Comparison of ENCODE assay signal across 19 cellular contexts in the genomic region with DNA sequence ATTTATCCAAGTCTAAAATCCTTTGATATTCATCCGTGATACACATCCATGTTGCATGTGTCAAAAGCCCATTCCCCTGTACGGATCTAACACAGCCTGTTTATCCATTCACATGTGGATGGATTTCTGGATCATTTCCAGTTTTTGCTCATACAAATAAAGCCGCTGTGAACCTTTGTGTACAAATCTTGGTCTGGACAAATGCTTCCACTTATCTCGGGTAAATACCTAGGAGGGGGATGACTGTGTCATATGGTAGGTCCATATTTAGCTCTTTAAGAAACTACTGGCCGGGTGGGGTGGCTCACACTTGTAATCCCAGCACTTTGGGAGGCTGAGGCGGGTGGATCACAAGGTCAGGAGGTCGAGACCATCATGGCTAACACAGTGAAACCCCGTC. TPM values are rescaled to one million over a fixed set of nuclear protein-coding genes. Genes with fewer than 3 reads are reported as not detected.
A peak's percentile ranks its signal among the peaks of the same experiment; 100 is the strongest.
DNase-seq lines count a peak whose midpoint lies in the region; ATAC-seq, FAIRE-seq and TF ChIP-seq lines count a peak whose summit lies in the region.
"Had no signal": no experiment of that assay in that cellular context is flagged by ENCODE, and none has a peak within 500 bp of the region (broad histone marks: within the 10 kb centered on the region; RNA-seq: fewer than 3 reads in every experiment).

No MANE protein-coding gene starts in this region.

- H3K4me1 ChIP-seq in HepG2 (ENCODE audit: insufficient read depth, low read length), result peaks cover 18% of the 10 kb centered on the region

- no peak for TF ChIP-seq POLR2A in HepG2 (IDR thresholded peaks at IDR 0.05; ENCODE audit: insufficient read depth in 1 of 2, low read depth in 2 of 2, low read length in 2 of 2)

- in situ Hi-C loops in HepG2 (cut with HindIII; ENCODE audit: extremely low pct_ligation_motif_present, low pct_unique_long_range_greater_than_20kb), result no loop called here

- POLR2A ChIA-PET in HepG2 (lab: Yijun Ruan, JAX), result no interaction called here

- no peak for FAIRE-seq in HepG2 (lab: Jason Lieb, UNC)
- FAIRE-seq: GM19239 had no signal

- H3K36me3 ChIP-seq in HepG2 (replicated peaks in 1 of 2; ENCODE audit: control insufficient read depth in 1 of 2, insufficient read depth in 2 of 2, low read length in 2 of 2), result peaks cover 12 to 31% of the 10 kb centered on the region in 2 experiments

- H2AFZ ChIP-seq in HepG2 (ENCODE audit: low read length), result no peak overlapping the region

- CTCF ChIA-PET in HepG2 (lab: Yijun Ruan, JAX; ENCODE audit: low intra/inter-chr PET ratio, low total read pairs), result no interaction called here

- intact Hi-C loops in HepG2 (cut with micrococcal nuclease; ENCODE audit: unreplicated experiment), result no loop called here

- DNase-seq in COR-L47 (lab: John Stamatoyannopoulos, UW) (peak; percentile 78), NCI-H146 treated with DMSO at 0.1 percent for 48 hours (lab: John Stamatoyannopoulos, UW; ENCODE audit: unreplicated experiment) (peak; percentile 21), NCI-H82 (lab: John Stamatoyannopoulos, UW) (peak; percentile 83), HepG2 (ENCODE audit: low spot score) (peak; percentile 30), caudate nucleus (lab: John Stamatoyannopoulos, UW) (no peak), NOMO-1 treated with dmso at 0.1 percent for 144 hours (lab: John Stamatoyannopoulos, UW; ENCODE audit: unreplicated experiment) (no peak)
- DNase-seq: C1 segment of cervical spinal cord, DMS 273 treated with DMSO at 0.1 percent for 48 hours, H7, IMR-90, Karpas-422, MM.1S, NCI-H1092 treated with DMSO at 0.1 percent for 48 hours, NCI-H187 treated with DMSO at 0.1 percent for 48 hours, NCI-H524 had no signal

- H4K20me1 ChIP-seq in HepG2 (ENCODE audit: insufficient read depth, low read length), result no peaks in the 10 kb centered on the region

- TF ChIP-seq EP300 in HepG2 (IDR thresholded peaks at IDR 0.05; ENCODE audit: low read depth in 2 of 2, low read length in 2 of 2) (no peak), HepG2 (CRISPR knock-in tag; IDR thresholded peaks at IDR 0.05; ENCODE audit: borderline replicate concordance) (no peak)

- no peak for TF ChIP-seq RAD21 in HepG2 (CRISPR knock-in tag; IDR thresholded peaks at IDR 0.05)

- no peak for TF ChIP-seq CTCF in HepG2 (CRISPR knock-in tag; IDR thresholded peaks at IDR 0.05)

- peaks cover 9% of the 10 kb centered on the region for H3K9me3 ChIP-seq in HepG2 (ENCODE audit: low read length)

- no peaks in the 10 kb centered on the region for H3K27me3 ChIP-seq in HepG2 (ENCODE audit: control insufficient read depth in 1 of 2, insufficient read depth in 2 of 2, low read length in 2 of 2)

- H3K27ac ChIP-seq in HepG2 (ENCODE audit: extremely low read length, insufficient read depth, low read length) (no peak overlapping the region), caudate nucleus (ENCODE audit: low read depth, low read length) (no peak overlapping the region)

- WGBS in HepG2 (ENCODE audit: low lambda C conversion rate), result 75% methylated on average over 8 of the region's 8 CpGs

- BruUV-seq in HepG2 (replicated peaks; lab: Mats Ljungman, UMichigan), result no TSS peak

- ATAC-seq in HepG2 (no peak), GM21619 (IDR thresholded peaks at IDR 0.05; ENCODE audit: unreplicated experiment) (no peak), HG03432 (IDR thresholded peaks at IDR 0.05; ENCODE audit: unreplicated experiment) (no peak)
- ATAC-seq: Panc1 had no signal

- H3K79me2 ChIP-seq in HepG2 (ENCODE audit: insufficient read depth, low read length), result no peaks in the 10 kb centered on the region

- no peak overlapping the region for H3K4me2 ChIP-seq in HepG2 (ENCODE audit: low read depth, low read length)

- H3K4me3 ChIP-seq in HepG2 (replicated peaks in 1 of 3; ENCODE audit: insufficient read depth in 1 of 3, low read depth in 2 of 3, low read length in 3 of 3), result no peak overlapping the region

- H3K9ac ChIP-seq in HepG2 (ENCODE audit: insufficient read depth, low read depth, low read length), result no peak overlapping the region

RNA-seq across cellular contexts. Expression of a gene that starts 6.3 kb away (rescaled TPM):
- total RNA-seq in HepG2 (2016; rRNA removed; fragmentation: Illumina TruSeq; extraction: Trizol), result 33.9 and 49.6 TPM in 2 replicates
- 98.6 and 103 TPM in 2 replicates for total RNA-seq in HepG2 (2016; cell fraction: cytosol; rRNA removed; fragmentation: Illumina TruSeq; extraction: Trizol; ENCODE audit: low read depth)
- total RNA-seq in HepG2 (2016; cell fraction: insoluble cytoplasmic fraction; rRNA removed; fragmentation: Illumina TruSeq; extraction: Trizol), result 32.6 and 40.4 TPM in 2 replicates
- total RNA-seq in HepG2 (2016; cell fraction: membrane; rRNA removed; fragmentation: Illumina TruSeq; extraction: Trizol), result 28.6 and 30.6 TPM in 2 replicates
- total RNA-seq in HepG2 (2016; cell fraction: nucleus; rRNA removed; fragmentation: Illumina TruSeq; extraction: Trizol), result 44.9 and 51.2 TPM in 2 replicates
- 54.8 and 58.7 TPM in 2 replicates for polyA plus RNA-seq in HepG2 (2011; rRNA removed)
- polyA plus RNA-seq in HepG2 (2011; cell fraction: cytosol; rRNA removed), result 29.1 and 46.9 TPM in 2 replicates
- 327 and 449 TPM in 2 replicates for polyA plus RNA-seq in HepG2 (2011; cell fraction: nucleus; rRNA removed)
- polyA plus RNA-seq in HepG2 (2012), result 37.3 and 41.7 TPM in 2 replicates
- 3.7 and 4.9 TPM in 2 replicates for polyA plus RNA-seq in HepG2 (2016; cell fraction: cytosol; fragmentation: Illumina TruSeq; extraction: Trizol; ENCODE audit: low read depth)
- polyA plus RNA-seq in HepG2 (2016; cell fraction: insoluble cytoplasmic fraction; fragmentation: Illumina TruSeq; extraction: Trizol; ENCODE audit: low read depth), result 39.7 and 51.2 TPM in 2 replicates
- polyA plus RNA-seq in HepG2 (2016; cell fraction: membrane; fragmentation: Illumina TruSeq; extraction: Trizol; ENCODE audit: low read depth), result 5.6 and 6.8 TPM in 2 replicates
- 140 and 151 TPM in 2 replicates for polyA plus RNA-seq in HepG2 (2016; cell fraction: nucleus; fragmentation: Illumina TruSeq; extraction: Trizol; ENCODE audit: insufficient read depth, low read depth)
- polyA minus RNA-seq in HepG2 (2011; rRNA and poly(A)+ RNA removed; ENCODE audit: low replicate concordance), result 67.0 and 125 TPM in 2 replicates
- polyA minus RNA-seq in HepG2 (2011; cell fraction: cytosol; rRNA and poly(A)+ RNA removed), result 38.0 and 45.2 TPM in 2 replicates
- polyA minus RNA-seq in HepG2 (2011; cell fraction: nucleus; rRNA and poly(A)+ RNA removed), result 51.1 and 51.6 TPM in 2 replicates

RNA-seq across cellular contexts. Expression of a gene that starts 10.1 kb away (rescaled TPM):
- total RNA-seq in HepG2 (2016; rRNA removed; fragmentation: Illumina TruSeq; extraction: Trizol), result 12.2 and 22.0 TPM in 2 replicates
- total RNA-seq in HepG2 (2016; cell fraction: cytosol; rRNA removed; fragmentation: Illumina TruSeq; extraction: Trizol; ENCODE audit: low read depth), result 9.6 and 10.3 TPM in 2 replicates
- 12.7 and 23.9 TPM in 2 replicates for total RNA-seq in HepG2 (2016; cell fraction: insoluble cytoplasmic fraction; rRNA removed; fragmentation: Illumina TruSeq; extraction: Trizol)
- total RNA-seq in HepG2 (2016; cell fraction: membrane; rRNA removed; fragmentation: Illumina TruSeq; extraction: Trizol), result 17.0 and 17.4 TPM in 2 replicates
- total RNA-seq in HepG2 (2016; cell fraction: nucleus; rRNA removed; fragmentation: Illumina TruSeq; extraction: Trizol), result 29.1 and 32.3 TPM in 2 replicates
- polyA plus RNA-seq in HepG2 (2011; rRNA removed), result 3.5 and 5.7 TPM in 2 replicates
- polyA plus RNA-seq in HepG2 (2011; cell fraction: cytosol; rRNA removed), result 1.9 and 2.0 TPM in 2 replicates
- 27.8 and 27.9 TPM in 2 replicates for polyA plus RNA-seq in HepG2 (2011; cell fraction: nucleus; rRNA removed)
- 48.6 and 58.1 TPM in 2 replicates for polyA plus RNA-seq in HepG2 (2012)
- polyA plus RNA-seq in HepG2 (2016; cell fraction: cytosol; fragmentation: Illumina TruSeq; extraction: Trizol; ENCODE audit: low read depth), result 21.3 and 21.5 TPM in 2 replicates
- polyA plus RNA-seq in HepG2 (2016; cell fraction: insoluble cytoplasmic fraction; fragmentation: Illumina TruSeq; extraction: Trizol; ENCODE audit: low read depth), result 52.3 and 61.0 TPM in 2 replicates
- polyA plus RNA-seq in HepG2 (2016; cell fraction: membrane; fragmentation: Illumina TruSeq; extraction: Trizol; ENCODE audit: low read depth), result 23.7 and 26.9 TPM in 2 replicates
- 78.1 and 80.9 TPM in 2 replicates for polyA plus RNA-seq in HepG2 (2016; cell fraction: nucleus; fragmentation: Illumina TruSeq; extraction: Trizol; ENCODE audit: insufficient read depth, low read depth)
- 1.6 and 9.2 TPM in 2 replicates for polyA minus RNA-seq in HepG2 (2011; rRNA and poly(A)+ RNA removed; ENCODE audit: low replicate concordance)
- polyA minus RNA-seq in HepG2 (2011; cell fraction: cytosol; rRNA and poly(A)+ RNA removed), result 17.1 and 26.0 TPM in 2 replicates
- 24.3 and 29.1 TPM in 2 replicates for polyA minus RNA-seq in HepG2 (2011; cell fraction: nucleus; rRNA and poly(A)+ RNA removed)

RNA-seq across cellular contexts. Expression of a gene that starts 29.0 kb away (rescaled TPM):
- total RNA-seq in HepG2 (2016; rRNA removed; fragmentation: Illumina TruSeq; extraction: Trizol), result 28.2 and 36.1 TPM in 2 replicates
- total RNA-seq in HepG2 (2016; cell fraction: cytosol; rRNA removed; fragmentation: Illumina TruSeq; extraction: Trizol; ENCODE audit: low read depth), result 5.3 and 7.1 TPM in 2 replicates
- total RNA-seq in HepG2 (2016; cell fraction: insoluble cytoplasmic fraction; rRNA removed; fragmentation: Illumina TruSeq; extraction: Trizol), result 27.6 and 34.8 TPM in 2 replicates
- total RNA-seq in HepG2 (2016; cell fraction: membrane; rRNA removed; fragmentation: Illumina TruSeq; extraction: Trizol), result 17.5 and 18.4 TPM in 2 replicates
- total RNA-seq in HepG2 (2016; cell fraction: nucleus; rRNA removed; fragmentation: Illumina TruSeq; extraction: Trizol), result 16.5 and 21.0 TPM in 2 replicates
- polyA plus RNA-seq in HepG2 (2011; rRNA removed), result 22.1 and 22.4 TPM in 2 replicates
- polyA plus RNA-seq in HepG2 (2011; cell fraction: cytosol; rRNA removed), result 17.7 and 18.3 TPM in 2 replicates
- polyA plus RNA-seq in HepG2 (2011; cell fraction: nucleus; rRNA removed), result 34.0 and 36.3 TPM in 2 replicates
- polyA plus RNA-seq in HepG2 (2012), result 27.4 and 37.9 TPM in 2 replicates
- 6.9 and 7.2 TPM in 2 replicates for polyA plus RNA-seq in HepG2 (2016; cell fraction: cytosol; fragmentation: Illumina TruSeq; extraction: Trizol; ENCODE audit: low read depth)
- 54.4 and 62.2 TPM in 2 replicates for polyA plus RNA-seq in HepG2 (2016; cell fraction: insoluble cytoplasmic fraction; fragmentation: Illumina TruSeq; extraction: Trizol; ENCODE audit: low read depth)
- polyA plus RNA-seq in HepG2 (2016; cell fraction: membrane; fragmentation: Illumina TruSeq; extraction: Trizol; ENCODE audit: low read depth), result 14.4 and 14.9 TPM in 2 replicates
- polyA plus RNA-seq in HepG2 (2016; cell fraction: nucleus; fragmentation: Illumina TruSeq; extraction: Trizol; ENCODE audit: insufficient read depth, low read depth), result 57.5 and 59.5 TPM in 2 replicates
- polyA minus RNA-seq in HepG2 (2011; rRNA and poly(A)+ RNA removed; ENCODE audit: low replicate concordance), result 13.3 and 23.3 TPM in 2 replicates
- polyA minus RNA-seq in HepG2 (2011; cell fraction: cytosol; rRNA and poly(A)+ RNA removed), result 11.0 and 11.2 TPM in 2 replicates
- 9.8 and 12.2 TPM in 2 replicates for polyA minus RNA-seq in HepG2 (2011; cell fraction: nucleus; rRNA and poly(A)+ RNA removed)

RNA-seq across cellular contexts. Expression of a gene that starts 47.0 kb away (rescaled TPM):
- 4.4 and 6.2 TPM in 2 replicates for total RNA-seq in HepG2 (2016; rRNA removed; fragmentation: Illumina TruSeq; extraction: Trizol)
- 8.6 and 11.9 TPM in 2 replicates for total RNA-seq in HepG2 (2016; cell fraction: cytosol; rRNA removed; fragmentation: Illumina TruSeq; extraction: Trizol; ENCODE audit: low read depth)
- 6.2 and 7.4 TPM in 2 replicates for total RNA-seq in HepG2 (2016; cell fraction: insoluble cytoplasmic fraction; rRNA removed; fragmentation: Illumina TruSeq; extraction: Trizol)
- total RNA-seq in HepG2 (2016; cell fraction: membrane; rRNA removed; fragmentation: Illumina TruSeq; extraction: Trizol), result 18.5 and 22.6 TPM in 2 replicates
- 3.7 TPM in 2 replicates for total RNA-seq in HepG2 (2016; cell fraction: nucleus; rRNA removed; fragmentation: Illumina TruSeq; extraction: Trizol)
- 6.5 and 7.2 TPM in 2 replicates for polyA plus RNA-seq in HepG2 (2011; rRNA removed)
- 5.7 and 9.9 TPM in 2 replicates for polyA plus RNA-seq in HepG2 (2011; cell fraction: cytosol; rRNA removed)
- 10.8 and 12.6 TPM in 2 replicates for polyA plus RNA-seq in HepG2 (2011; cell fraction: nucleus; rRNA removed)
- polyA plus RNA-seq in HepG2 (2012), result 6.2 and 7.3 TPM in 2 replicates
- polyA plus RNA-seq in HepG2 (2016; cell fraction: cytosol; fragmentation: Illumina TruSeq; extraction: Trizol; ENCODE audit: low read depth), result 25.0 and 26.7 TPM in 2 replicates
- polyA plus RNA-seq in HepG2 (2016; cell fraction: insoluble cytoplasmic fraction; fragmentation: Illumina TruSeq; extraction: Trizol; ENCODE audit: low read depth), result 7.0 and 7.6 TPM in 2 replicates
- 27.5 and 28.9 TPM in 2 replicates for polyA plus RNA-seq in HepG2 (2016; cell fraction: membrane; fragmentation: Illumina TruSeq; extraction: Trizol; ENCODE audit: low read depth)
- polyA plus RNA-seq in HepG2 (2016; cell fraction: nucleus; fragmentation: Illumina TruSeq; extraction: Trizol; ENCODE audit: insufficient read depth, low read depth), result 8.7 and 12.0 TPM in 2 replicates
- polyA minus RNA-seq in HepG2 (2011; rRNA and poly(A)+ RNA removed; ENCODE audit: low replicate concordance), result 3.1 and 8.9 TPM in 2 replicates
- polyA minus RNA-seq in HepG2 (2011; cell fraction: cytosol; rRNA and poly(A)+ RNA removed), result 1.4 and 3.2 TPM in 2 replicates
- polyA minus RNA-seq in HepG2 (2011; cell fraction: nucleus; rRNA and poly(A)+ RNA removed), result 2.7 TPM in 2 replicates

Comparison
In these comparisons a context has a peak if more than half of its experiments do, and no peak if none do; other contexts are left out.
1. DNase-seq: peak in COR-L47 (single experiment), NCI-H146 treated with DMSO at 0.1 percent for 48 hours (single experiment), NCI-H82 (single experiment) and HepG2 (single experiment); none in caudate nucleus (0 of 61) and NOMO-1 treated with dmso at 0.1 percent for 144 hours (single experiment).